Comparison of ENCODE assay signal across 1 cellular context in genomic region chr3:140842984-140843649, GRCh38.
TF ChIP-seq lines count a peak whose summit lies in the region.

No MANE protein-coding gene starts in this region.

TF ChIP-seq in GM12878, 131 proteins besides CTCF, POLR2A, EP300 and RAD21 (continued from another document):
- TF ChIP-seq, protein P1, sequence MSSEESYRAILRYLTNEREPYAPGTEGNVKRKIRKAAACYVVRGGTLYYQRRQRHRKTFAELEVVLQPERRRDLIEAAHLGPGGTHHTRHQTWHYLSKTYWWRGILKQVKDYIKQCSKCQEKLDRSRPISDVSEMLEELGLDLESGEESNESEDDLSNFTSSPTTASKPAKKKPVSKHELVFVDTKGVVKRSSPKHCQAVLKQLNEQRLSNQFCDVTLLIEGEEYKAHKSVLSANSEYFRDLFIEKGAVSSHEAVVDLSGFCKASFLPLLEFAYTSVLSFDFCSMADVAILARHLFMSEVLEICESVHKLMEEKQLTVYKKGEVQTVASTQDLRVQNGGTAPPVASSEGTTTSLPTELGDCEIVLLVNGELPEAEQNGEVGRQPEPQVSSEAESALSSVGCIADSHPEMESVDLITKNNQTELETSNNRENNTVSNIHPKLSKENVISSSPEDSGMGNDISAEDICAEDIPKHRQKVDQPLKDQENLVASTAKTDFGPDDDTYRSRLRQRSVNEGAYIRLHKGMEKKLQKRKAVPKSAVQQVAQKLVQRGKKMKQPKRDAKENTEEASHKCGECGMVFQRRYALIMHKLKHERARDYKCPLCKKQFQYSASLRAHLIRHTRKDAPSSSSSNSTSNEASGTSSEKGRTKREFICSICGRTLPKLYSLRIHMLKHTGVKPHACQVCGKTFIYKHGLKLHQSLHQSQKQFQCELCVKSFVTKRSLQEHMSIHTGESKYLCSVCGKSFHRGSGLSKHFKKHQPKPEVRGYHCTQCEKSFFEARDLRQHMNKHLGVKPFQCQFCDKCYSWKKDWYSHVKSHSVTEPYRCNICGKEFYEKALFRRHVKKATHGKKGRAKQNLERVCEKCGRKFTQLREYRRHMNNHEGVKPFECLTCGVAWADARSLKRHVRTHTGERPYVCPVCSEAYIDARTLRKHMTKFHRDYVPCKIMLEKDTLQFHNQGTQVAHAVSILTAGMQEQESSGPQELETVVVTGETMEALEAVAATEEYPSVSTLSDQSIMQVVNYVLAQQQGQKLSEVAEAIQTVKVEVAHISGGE (CRISPR knock-in tag; IDR thresholded peaks at IDR 0.05) = no peak
- no peak for TF ChIP-seq MEF2A (IDR thresholded peaks at IDR 0.05; ENCODE audit: insufficient read depth, low read depth, low read length)
- TF ChIP-seq PKNOX1 (IDR thresholded peaks at IDR 0.05) = peak; percentile 79
- TF ChIP-seq PBX3 (IDR thresholded peaks at IDR 0.05; ENCODE audit: insufficient replicate concordance, low read depth, low read length) = peak; percentile 13
- TF ChIP-seq GATAD2B (conservative IDR thresholded peaks at IDR 0.05; ENCODE audit: low read depth) = no peak; the same call in 1 of the 2 replicates
- no peak for TF ChIP-seq CHD2 (IDR thresholded peaks at IDR 0.05; ENCODE audit: borderline replicate concordance, low read depth, low read length)
- peak; percentile 69 for TF ChIP-seq NR2F1 (conservative IDR thresholded peaks at IDR 0.05)
- peak; percentile 52; the same call in 1 of the 2 replicates for TF ChIP-seq YY1 (IDR thresholded peaks at IDR 0.05; ENCODE audit: low read depth, low read length)
- peak; percentile 34; the same call in 1 of the 2 replicates for TF ChIP-seq RAD51 (IDR thresholded peaks at IDR 0.05)
- no peak for TF ChIP-seq IRF5 (IDR thresholded peaks at IDR 0.05; ENCODE audit: borderline replicate concordance)
- TF ChIP-seq MEF2B (IDR thresholded peaks at IDR 0.05; ENCODE audit: partially characterized antibody, poor library complexity, severe bottlenecking) = peak; percentile 55
- TF ChIP-seq, protein P2, sequence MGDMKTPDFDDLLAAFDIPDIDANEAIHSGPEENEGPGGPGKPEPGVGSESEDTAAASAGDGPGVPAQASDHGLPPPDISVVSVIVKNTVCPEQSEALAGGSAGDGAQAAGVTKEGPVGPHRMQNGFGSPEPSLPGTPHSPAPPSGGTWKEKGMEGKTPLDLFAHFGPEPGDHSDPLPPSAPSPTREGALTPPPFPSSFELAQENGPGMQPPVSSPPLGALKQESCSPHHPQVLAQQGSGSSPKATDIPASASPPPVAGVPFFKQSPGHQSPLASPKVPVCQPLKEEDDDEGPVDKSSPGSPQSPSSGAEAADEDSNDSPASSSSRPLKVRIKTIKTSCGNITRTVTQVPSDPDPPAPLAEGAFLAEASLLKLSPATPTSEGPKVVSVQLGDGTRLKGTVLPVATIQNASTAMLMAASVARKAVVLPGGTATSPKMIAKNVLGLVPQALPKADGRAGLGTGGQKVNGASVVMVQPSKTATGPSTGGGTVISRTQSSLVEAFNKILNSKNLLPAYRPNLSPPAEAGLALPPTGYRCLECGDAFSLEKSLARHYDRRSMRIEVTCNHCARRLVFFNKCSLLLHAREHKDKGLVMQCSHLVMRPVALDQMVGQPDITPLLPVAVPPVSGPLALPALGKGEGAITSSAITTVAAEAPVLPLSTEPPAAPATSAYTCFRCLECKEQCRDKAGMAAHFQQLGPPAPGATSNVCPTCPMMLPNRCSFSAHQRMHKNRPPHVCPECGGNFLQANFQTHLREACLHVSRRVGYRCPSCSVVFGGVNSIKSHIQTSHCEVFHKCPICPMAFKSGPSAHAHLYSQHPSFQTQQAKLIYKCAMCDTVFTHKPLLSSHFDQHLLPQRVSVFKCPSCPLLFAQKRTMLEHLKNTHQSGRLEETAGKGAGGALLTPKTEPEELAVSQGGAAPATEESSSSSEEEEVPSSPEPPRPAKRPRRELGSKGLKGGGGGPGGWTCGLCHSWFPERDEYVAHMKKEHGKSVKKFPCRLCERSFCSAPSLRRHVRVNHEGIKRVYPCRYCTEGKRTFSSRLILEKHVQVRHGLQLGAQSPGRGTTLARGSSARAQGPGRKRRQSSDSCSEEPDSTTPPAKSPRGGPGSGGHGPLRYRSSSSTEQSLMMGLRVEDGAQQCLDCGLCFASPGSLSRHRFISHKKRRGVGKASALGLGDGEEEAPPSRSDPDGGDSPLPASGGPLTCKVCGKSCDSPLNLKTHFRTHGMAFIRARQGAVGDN (IDR thresholded peaks at IDR 0.05) = no peak
- peak; percentile 85 for TF ChIP-seq TCF12 (IDR thresholded peaks at IDR 0.05; ENCODE audit: low read depth, low read length)
- no peak for TF ChIP-seq ATF7 (IDR thresholded peaks at IDR 0.05; ENCODE audit: low read depth)
- TF ChIP-seq SREBF1 (IDR thresholded peaks at IDR 0.05; ENCODE audit: low read length) = no peak
- peak; percentile 61; the same call in 1 of the 2 replicates for TF ChIP-seq PAX5 (IDR thresholded peaks at IDR 0.05; ENCODE audit: borderline replicate concordance, low read depth, low read length)
- TF ChIP-seq RELB (IDR thresholded peaks at IDR 0.05; ENCODE audit: low read depth) = peak; percentile 73
